Comparison of ENCODE assay signal across 10 cellular contexts in genomic region chr1:78833491-78833890, GRCh38.
DNase-seq lines count a peak whose midpoint lies in the region; ATAC-seq, FAIRE-seq and TF ChIP-seq lines count a peak whose summit lies in the region.
"Had no signal": no experiment of that assay in that cellular context is flagged by ENCODE, and none has a peak within 500 bp of the region (broad histone marks: within the 10 kb centered on the region; RNA-seq: fewer than 3 reads in every experiment).

No MANE protein-coding gene starts in this region.

- no peak for ATAC-seq in GM21717 (IDR thresholded peaks at IDR 0.05; ENCODE audit: unreplicated experiment)
- ATAC-seq: K562 had no signal

- peak overlapping the region; percentile 72 for H3K27ac ChIP-seq in osteoblast (ENCODE audit: low read depth, low read length)
- H3K27ac ChIP-seq in prostate gland, result no peak overlapping the region
- H3K27ac ChIP-seq: sigmoid colon had no signal

- no peaks in the 10 kb centered on the region for H4K20me1 ChIP-seq in osteoblast (ENCODE audit: insufficient read depth, low read length)

- peak overlapping the region; percentile 11 for H3K4me2 ChIP-seq in osteoblast (ENCODE audit: insufficient read depth, low read length)

- no peak for TF ChIP-seq POLR2A in GM12891 (IDR thresholded peaks at IDR 0.05; ENCODE audit: low read depth, low read length)
- TF ChIP-seq POLR2A in prostate gland (IDR thresholded peaks at IDR 0.05), result no peak

- H3K27me3 ChIP-seq in osteoblast (ENCODE audit: insufficient read depth, low read length) (no peaks in the 10 kb centered on the region), prostate gland (replicated peaks; ENCODE audit: insufficient read depth) (no peaks in the 10 kb centered on the region)
- H3K27me3 ChIP-seq: sigmoid colon had no signal

- no peaks in the 10 kb centered on the region for H3K27me3 Mint-ChIP-seq in progenitor cell of endocrine pancreas

- peaks cover 36% of the 10 kb centered on the region for H3K4me1 ChIP-seq in osteoblast (ENCODE audit: insufficient read depth, low read length)
- no peaks in the 10 kb centered on the region for H3K4me1 ChIP-seq in prostate gland (replicated peaks)
- H3K4me1 ChIP-seq: sigmoid colon had no signal

- H3K4me1 Mint-ChIP-seq in progenitor cell of endocrine pancreas (ENCODE audit: low read depth), result no peaks in the 10 kb centered on the region

- TF ChIP-seq CTCF in osteoblast (IDR thresholded peaks at IDR 0.05; ENCODE audit: extremely low read depth, low read depth, low read length), result no peak
- TF ChIP-seq CTCF in progenitor cell of endocrine pancreas (IDR thresholded peaks at IDR 0.05; ENCODE audit: unreplicated experiment), result no peak
- no peak for TF ChIP-seq CTCF in prostate gland (IDR thresholded peaks at IDR 0.05)

- FAIRE-seq in GM12891 (lab: Jason Lieb, UNC), result peak; percentile 33
- FAIRE-seq: K562 had no signal

- intact Hi-C loops in prostate gland (cut with DNase I), result no loop called here

- H3K9me3 Mint-ChIP-seq in progenitor cell of endocrine pancreas (ENCODE audit: low read depth), result no peaks in the 10 kb centered on the region
- H3K9me3 Mint-ChIP-seq: activated T-helper 1 cell treated with anti-CD3 and anti-CD28 coated beads, Interleukin-12 subunit alpha, Interleukin-12 subunit beta, Interleukin-2, Interleukin-4 antibody, amounts not matched to agents 30 ng/mL and 10 ng/mL and 1 ng/mL, durations not matched to agents 14 hours and 24 hours and 36 hours had no signal

- no peaks in the 10 kb centered on the region for H3K9me3 ChIP-seq in osteoblast (ENCODE audit: low read depth, low read length)
- H3K9me3 ChIP-seq in prostate gland, result no peaks in the 10 kb centered on the region
- H3K9me3 ChIP-seq: sigmoid colon had no signal

- H3K27ac Mint-ChIP-seq in progenitor cell of endocrine pancreas, result no peak overlapping the region
- H3K27ac Mint-ChIP-seq: activated T-helper 1 cell treated with anti-CD3 and anti-CD28 coated beads, Interleukin-12 subunit alpha, Interleukin-12 subunit beta, Interleukin-2, Interleukin-4 antibody, amounts not matched to agents 30 ng/mL and 10 ng/mL and 1 ng/mL, durations not matched to agents 14 hours and 24 hours and 36 hours had no signal

- H3K4me3 ChIP-seq in osteoblast (ENCODE audit: insufficient read depth, low read length) (no peak overlapping the region), prostate gland (no peak overlapping the region)
- H3K4me3 ChIP-seq: K562, sigmoid colon had no signal

- 20% methylated on average over 4 of the region's 4 CpGs for WGBS in prostate gland

- DNase-seq in GM12891 (ENCODE audit: insufficient read length, low spot score) (no peak), NCI-H345 treated with DMSO at 0.1 percent for 48 hours (lab: John Stamatoyannopoulos, UW; ENCODE audit: unreplicated experiment) (peak; percentile 14), dedifferentiated amniotic fluid mesenchymal stem cell (ENCODE audit: extremely low spot score) (peak; percentile 81), osteoblast (ENCODE audit: insufficient read length, low spot score, missing footprints) (peak; percentile 52), progenitor cell of endocrine pancreas (ENCODE audit: low spot score, unreplicated experiment) (no peak), prostate gland (ENCODE audit: low spot score) (no peak)
- DNase-seq: sigmoid colon had no signal

- H3K36me3 Mint-ChIP-seq in progenitor cell of endocrine pancreas (ENCODE audit: insufficient read depth), result no peaks in the 10 kb centered on the region

- no peaks in the 10 kb centered on the region for H3K36me3 ChIP-seq in osteoblast (ENCODE audit: insufficient read depth, low read length)
- H3K36me3 ChIP-seq in prostate gland, result no peaks in the 10 kb centered on the region
- H3K36me3 ChIP-seq: sigmoid colon had no signal

- H2AFZ ChIP-seq in osteoblast (ENCODE audit: low read length), result no peak overlapping the region

- no peaks in the 10 kb centered on the region for H3K79me2 ChIP-seq in osteoblast (ENCODE audit: insufficient read depth, low read length)

- H3K4me3 Mint-ChIP-seq in progenitor cell of endocrine pancreas (ENCODE audit: low read depth), result no peak overlapping the region
- H3K4me3 Mint-ChIP-seq: activated T-helper 1 cell treated with anti-CD3 and anti-CD28 coated beads, Interleukin-12 subunit alpha, Interleukin-12 subunit beta, Interleukin-2, Interleukin-4 antibody, amounts not matched to agents 30 ng/mL and 10 ng/mL and 1 ng/mL, durations not matched to agents 14 hours and 24 hours and 36 hours had no signal

TF ChIP-seq in GM12891, 5 proteins besides CTCF, POLR2A, EP300 and RAD21:
- TF ChIP-seq POU2F2 (IDR thresholded peaks at IDR 0.05; ENCODE audit: low read depth, low read length), result no peak
- no peak for TF ChIP-seq TAF1 (IDR thresholded peaks at IDR 0.05; ENCODE audit: low read depth, low read length)
- TF ChIP-seq SPI1 (IDR thresholded peaks at IDR 0.05; ENCODE audit: low read depth, low read length), result no peak
- TF ChIP-seq POLR2AphosphoS5 (IDR thresholded peaks at IDR 0.05; ENCODE audit: low read depth, low read length), result no peak
- no peak for TF ChIP-seq PAX5 (IDR thresholded peaks at IDR 0.05; ENCODE audit: insufficient read depth, low read length, severe bottlenecking)

Comparison
In these comparisons a context has a peak if more than half of its experiments do, and no peak if none do; other contexts are left out.
1. DNase-seq: peak in NCI-H345 treated with DMSO at 0.1 percent for 48 hours (single experiment), dedifferentiated amniotic fluid mesenchymal stem cell (single experiment) and osteoblast (single experiment); none in GM12891 (single experiment), progenitor cell of endocrine pancreas (single experiment) and prostate gland (single experiment).